28 cellular contexts compared by ENCODE assay signal in genomic region chr15:27790270-27790669, GRCh38.
"Had no signal": no experiment of that assay in that cellular context is flagged by ENCODE, and none has a peak within 500 bp of the region (broad histone marks: within the 10 kb centered on the region; RNA-seq: fewer than 3 reads in every experiment).

No MANE protein-coding gene starts in this region.

- H3K4me1 ChIP-seq: colonic mucosa, esophagus muscularis mucosa, esophagus squamous epithelium, foreskin keratinocyte, gastrocnemius medialis, gastroesophageal sphincter, heart left ventricle, heart right ventricle had no signal

- H3K27ac ChIP-seq: colonic mucosa, coronary artery, dorsolateral prefrontal cortex, epithelial cell of prostate, esophagus muscularis mucosa, esophagus squamous epithelium, foreskin keratinocyte, gastrocnemius medialis, gastroesophageal sphincter, heart left ventricle, heart right ventricle, hepatocyte had no signal

- H3K27me3 Mint-ChIP-seq: dendritic cell treated with granulocyte-macrophage colony-stimulating factor and Interleukin-4, amounts not matched to agents 40 ng/mL and 50 ng/mL, for 4 days; effector memory CD8-positive, alpha-beta T cell had no signal

- H3K4me3 Mint-ChIP-seq: dendritic cell treated with granulocyte-macrophage colony-stimulating factor and Interleukin-4, amounts not matched to agents 40 ng/mL and 50 ng/mL, for 4 days; effector memory CD8-positive, alpha-beta T cell; endodermal cell had no signal

- H2AFZ ChIP-seq: hepatocyte had no signal

- H3K36me3 ChIP-seq: colonic mucosa, esophagus muscularis mucosa, esophagus squamous epithelium, gastrocnemius medialis, gastroesophageal sphincter, heart left ventricle, heart right ventricle had no signal

- H3K4me2 ChIP-seq: hepatocyte had no signal

- H3K79me2 ChIP-seq: hepatocyte had no signal

- ATAC-seq: effector memory CD8-positive, alpha-beta T cell; esophagus mucosa; foreskin keratinocyte; gastrocnemius medialis; gastroesophageal sphincter; heart left ventricle; heart right ventricle had no signal

- H3K27ac Mint-ChIP-seq: dendritic cell treated with granulocyte-macrophage colony-stimulating factor and Interleukin-4, amounts not matched to agents 40 ng/mL and 50 ng/mL, for 4 days; effector memory CD8-positive, alpha-beta T cell; endodermal cell had no signal

- FAIRE-seq: endothelial cell of umbilical vein, frontal cortex had no signal

- H3K9me3 ChIP-seq: colonic mucosa, esophagus muscularis mucosa, esophagus squamous epithelium, gastrocnemius medialis, gastroesophageal sphincter, heart left ventricle, heart right ventricle had no signal

- H3K27me3 ChIP-seq: colonic mucosa, dorsolateral prefrontal cortex, esophagus muscularis mucosa, esophagus squamous epithelium, foreskin keratinocyte, gastrocnemius medialis, gastroesophageal sphincter, heart left ventricle, heart right ventricle, hepatocyte had no signal

- H3K4me3 ChIP-seq: colonic mucosa, coronary artery, dorsolateral prefrontal cortex, esophagus muscularis mucosa, esophagus squamous epithelium, gastrocnemius medialis, gastroesophageal sphincter, heart left ventricle, heart right ventricle, hepatocyte had no signal

- H3K9me3 Mint-ChIP-seq: endodermal cell had no signal

- DNase-seq: colonic mucosa; cortex of kidney; dermis blood vessel endothelial cell; dorsolateral prefrontal cortex; effector CD4-positive, alpha-beta T cell; effector CD8-positive, alpha-beta T cell; effector memory CD4-positive, alpha-beta T cell; effector memory CD8-positive, alpha-beta T cell; endodermal cell; erythroblast; esophagus squamous epithelium; foreskin fibroblast; foreskin keratinocyte; foreskin melanocyte; gastrocnemius medialis; glutamatergic neuron; head of caudate nucleus; heart left ventricle; heart right ventricle had no signal

- H3K4me1 Mint-ChIP-seq: endodermal cell had no signal
